Comparison of ENCODE assay signal across 8 cellular contexts in genomic region chr10:117174439-117175214, GRCh38. TPM values are rescaled to one million over a fixed set of nuclear protein-coding genes. Genes with fewer than 3 reads are reported as not detected.
A peak's percentile ranks its signal among the peaks of the same experiment; 100 is the strongest.
DNase-seq lines count a peak whose midpoint lies in the region; ATAC-seq, FAIRE-seq and TF ChIP-seq lines count a peak whose summit lies in the region.

No MANE protein-coding gene starts in this region.

- peak overlapping the region; percentile 10 for H3K9ac ChIP-seq in keratinocyte (ENCODE audit: control insufficient read depth, extremely low read depth, insufficient read depth, low read length)

- peak overlapping the region; percentile 92 for H2AFZ ChIP-seq in keratinocyte (ENCODE audit: control insufficient read depth, low read length)

- no peaks in the 10 kb centered on the region for H4K20me1 ChIP-seq in keratinocyte (ENCODE audit: control insufficient read depth, extremely low read depth, insufficient read depth, low read length)

- dilution Hi-C loops in keratinocyte (cut with MboI; ENCODE audit: extremely low pct_ligation_motif_present, low sequenced_read_pairs) = no loop called here

- H3K4me1 ChIP-seq in keratinocyte (ENCODE audit: control insufficient read depth, extremely low read depth, insufficient read depth, low read length) = peaks cover 9% of the 10 kb centered on the region

- peak; percentile 83 for TF ChIP-seq CTCF in VCaP (conservative IDR thresholded peaks at IDR 0.05)
- peak; percentile 86 for TF ChIP-seq CTCF in cardiac fibroblast (IDR thresholded peaks at IDR 0.05; ENCODE audit: low read depth, low read length)
- TF ChIP-seq CTCF in keratinocyte (optimal IDR thresholded peaks at IDR 0.05 in 1 of 3, IDR thresholded peaks at IDR 0.05 in 1 of 3, conservative IDR thresholded peaks at IDR 0.05 in 1 of 3; ENCODE audit: extremely low read depth in 1 of 3, insufficient read depth in 2 of 3, low read length in 3 of 3) = peak; percentile 83 to 93 (median 84)

- H3K9me3 ChIP-seq in keratinocyte (ENCODE audit: control insufficient read depth, low read depth, low read length) = no peaks in the 10 kb centered on the region

- H3K4me3 ChIP-seq in cardiac fibroblast (replicated peaks in 1 of 2; ENCODE audit: low read depth in 2 of 2, low read length in 2 of 2) (peak overlapping the region; percentile 30 to 32), keratinocyte (ENCODE audit: control insufficient read depth in 2 of 3, extremely low read depth in 1 of 3, insufficient read depth in 2 of 3, low read depth in 1 of 3, low read length in 3 of 3) (peak overlapping the region; percentile 35 to 71 (median 61))

- peak; percentile 76 for FAIRE-seq in keratinocyte (lab: Jason Lieb, UNC)

- H3K27ac ChIP-seq in VCaP (no peak overlapping the region), keratinocyte (ENCODE audit: control insufficient read depth, insufficient read depth, low read length) (no peak overlapping the region)

- DNase-seq in 8988T (peak; percentile 66), NCI-H2029 treated with DMSO at 0.1 percent for 48 hours (lab: John Stamatoyannopoulos, UW) (peak; percentile 2), cardiac fibroblast (ENCODE audit: low read depth in 2 of 2) (peak; percentile 77), keratinocyte (ENCODE audit: low read depth, low spot score) (peak; percentile 23)
- DNase-seq in stimulated activated CD4-positive, alpha-beta T cell treated with anti-CD3 and anti-CD28 coated beads, Interleukin-12 subunit alpha, Interleukin-12 subunit beta, amount 100 ng/mL, for 48 hours (ENCODE audit: low read depth in 2 of 3, low spot score in 1 of 3) = peak; percentile 78 to 94 (median 80)

- no peaks in the 10 kb centered on the region for H3K36me3 ChIP-seq in keratinocyte (ENCODE audit: control insufficient read depth in 2 of 2, extremely low read depth in 1 of 2, insufficient read depth in 2 of 2, low read length in 2 of 2)

- peak overlapping the region; percentile 90 for H3K4me2 ChIP-seq in keratinocyte (ENCODE audit: control insufficient read depth, extremely low read depth, insufficient read depth, low read depth, low read length)

- no peaks in the 10 kb centered on the region for H3K79me2 ChIP-seq in keratinocyte (ENCODE audit: control insufficient read depth, insufficient read depth, low read length)

- ATAC-seq in GM18502 (IDR thresholded peaks at IDR 0.05; ENCODE audit: poor library complexity, unreplicated experiment) (peak; percentile 88), HG02981 (IDR thresholded peaks at IDR 0.05; ENCODE audit: unreplicated experiment) (peak; percentile 73)

- peaks cover 40% of the 10 kb centered on the region for H3K27me3 ChIP-seq in keratinocyte (ENCODE audit: control insufficient read depth, extremely low read depth, insufficient read depth, low read length)

- H3K9me1 ChIP-seq in keratinocyte (ENCODE audit: control insufficient read depth, extremely low read depth, insufficient read depth, low read length) = no peaks in the 10 kb centered on the region

RNA-seq across cellular contexts. Expression of gene KCNK18, which starts 22.7 kb away (rescaled TPM):
- polyA plus RNA-seq in keratinocyte = not detected in 3 replicates
- not detected for polyA plus RNA-seq in keratinocyte (2011; ENCODE audit: low read depth)
- not detected in 2 replicates for polyA plus RNA-seq in keratinocyte (2011; cell fraction: cytosol; rRNA removed)
- polyA plus RNA-seq in keratinocyte (2011; cell fraction: nucleus; rRNA removed) = not detected in 2 replicates
- not detected in 2 replicates for polyA plus RNA-seq in keratinocyte (2012; ENCODE audit: low replicate concordance)
- not detected in 3 replicates for polyA minus RNA-seq in keratinocyte
- not detected for polyA minus RNA-seq in keratinocyte (2011; cell fraction: cytosol; rRNA and poly(A)+ RNA removed)
- not detected in 2 replicates for polyA minus RNA-seq in keratinocyte (2011; cell fraction: nucleus; rRNA and poly(A)+ RNA removed)

RNA-seq across cellular contexts. Expression of gene VAX1, which starts 36.6 kb away (rescaled TPM):
- 0.03 to 0.04 TPM in 2 of 3 replicates, not detected in the other for polyA plus RNA-seq in keratinocyte
- polyA plus RNA-seq in keratinocyte (2011; ENCODE audit: low read depth) = not detected
- polyA plus RNA-seq in keratinocyte (2011; cell fraction: cytosol; rRNA removed) = 0.04 TPM in 1 of 2 replicates, not detected in the other
- polyA plus RNA-seq in keratinocyte (2011; cell fraction: nucleus; rRNA removed) = not detected in 2 replicates
- 0.06 TPM in 1 of 2 replicates, not detected in the other for polyA plus RNA-seq in keratinocyte (2012; ENCODE audit: low replicate concordance)
- polyA minus RNA-seq in keratinocyte = not detected in 3 replicates
- not detected for polyA minus RNA-seq in keratinocyte (2011; cell fraction: cytosol; rRNA and poly(A)+ RNA removed)
- not detected in 2 replicates for polyA minus RNA-seq in keratinocyte (2011; cell fraction: nucleus; rRNA and poly(A)+ RNA removed)

Comparison
In these comparisons a context has a peak if more than half of its experiments do, and no peak if none do; other contexts are left out.
1. DNase-seq: peak in every context shown above with its lines; median percentile 80 in stimulated activated CD4-positive, alpha-beta T cell treated with anti-CD3 and anti-CD28 coated beads, Interleukin-12 subunit alpha, Interleukin-12 subunit beta, amount 100 ng/mL, for 48 hours; 77 in cardiac fibroblast; 66 in 8988T; 23 in keratinocyte; 2 in NCI-H2029 treated with DMSO at 0.1 percent for 48 hours.